In the genomic region with DNA sequence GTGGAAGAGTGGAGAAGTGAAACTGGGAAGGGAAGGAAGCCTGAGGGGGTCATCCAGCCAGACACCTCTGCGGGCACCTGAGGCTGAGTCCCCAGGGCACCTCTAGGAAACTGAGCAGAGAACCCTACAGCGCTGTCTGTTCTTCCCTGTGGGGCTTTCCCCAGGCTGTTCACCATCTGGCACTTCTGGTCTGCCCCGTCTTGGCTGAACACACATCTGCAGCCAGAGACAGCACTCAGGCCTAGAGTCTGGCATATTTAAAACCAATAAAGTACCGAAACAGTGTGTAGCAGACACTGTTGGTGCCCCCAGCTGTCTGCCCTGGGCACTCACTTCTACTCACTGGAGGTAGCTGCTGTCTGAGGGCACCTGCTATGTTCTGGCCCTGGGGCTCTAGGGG, we compare ENCODE assay signal across 11 cellular contexts.
A peak's percentile ranks its signal among the peaks of the same experiment; 100 is the strongest.
DNase-seq lines count a peak whose midpoint lies in the region; ATAC-seq and FAIRE-seq lines count a peak whose summit lies in the region.
"Had no signal": no experiment of that assay in that cellular context is flagged by ENCODE, and none has a peak within 500 bp of the region (broad histone marks: within the 10 kb centered on the region; RNA-seq: fewer than 3 reads in every experiment).

No MANE protein-coding gene starts in this region.

- no peaks in the 10 kb centered on the region for H3K36me3 ChIP-seq in BLaER1

- DNase-seq in GM19239 (ENCODE audit: insufficient read length, low spot score) (no peak), NCI-H524 treated with DMSO at 0.1 percent for 48 hours (lab: John Stamatoyannopoulos, UW) (peak; percentile 98), GM19240 (ENCODE audit: insufficient read length, low spot score) (no peak), EL (no peak)
- DNase-seq in stimulated activated CD8-positive, alpha-beta memory T cell treated with anti-CD3 and anti-CD28 coated beads, Interleukin-4, amount 100 ng/mL, for 48 hours: no peak
- DNase-seq in stimulated activated CD4-positive, alpha-beta T cell treated with anti-CD3 and anti-CD28 coated beads, Interleukin-2, amount 100 ng/mL, for 48 hours: no peak
- DNase-seq: endodermal cell, KBM-7 had no signal

- H3K9me3 ChIP-seq in BLaER1: peaks cover 25% of the 10 kb centered on the region

- peak overlapping the region; percentile 11; the same call in 1 of the 2 replicates for H3K9ac ChIP-seq in BLaER1

- no peak overlapping the region for H3K4me3 ChIP-seq in BLaER1

- ATAC-seq in HG02885 (IDR thresholded peaks at IDR 0.05; ENCODE audit: poor library complexity, unreplicated experiment): peak; percentile 64

- peak overlapping the region; percentile 79 for H3K4me2 ChIP-seq in BLaER1

- no peaks in the 10 kb centered on the region for H3K27me3 ChIP-seq in BLaER1

- H3K4me1 ChIP-seq in BLaER1: peaks cover 39% of the 10 kb centered on the region

- FAIRE-seq in GM19239 (lab: Jason Lieb, UNC): peak; percentile 83
- FAIRE-seq: keratinocyte had no signal

- no peaks in the 10 kb centered on the region for H4K20me1 ChIP-seq in BLaER1

- H3K27ac ChIP-seq in BLaER1: peak overlapping the region; percentile 68
